In the genomic region with DNA sequence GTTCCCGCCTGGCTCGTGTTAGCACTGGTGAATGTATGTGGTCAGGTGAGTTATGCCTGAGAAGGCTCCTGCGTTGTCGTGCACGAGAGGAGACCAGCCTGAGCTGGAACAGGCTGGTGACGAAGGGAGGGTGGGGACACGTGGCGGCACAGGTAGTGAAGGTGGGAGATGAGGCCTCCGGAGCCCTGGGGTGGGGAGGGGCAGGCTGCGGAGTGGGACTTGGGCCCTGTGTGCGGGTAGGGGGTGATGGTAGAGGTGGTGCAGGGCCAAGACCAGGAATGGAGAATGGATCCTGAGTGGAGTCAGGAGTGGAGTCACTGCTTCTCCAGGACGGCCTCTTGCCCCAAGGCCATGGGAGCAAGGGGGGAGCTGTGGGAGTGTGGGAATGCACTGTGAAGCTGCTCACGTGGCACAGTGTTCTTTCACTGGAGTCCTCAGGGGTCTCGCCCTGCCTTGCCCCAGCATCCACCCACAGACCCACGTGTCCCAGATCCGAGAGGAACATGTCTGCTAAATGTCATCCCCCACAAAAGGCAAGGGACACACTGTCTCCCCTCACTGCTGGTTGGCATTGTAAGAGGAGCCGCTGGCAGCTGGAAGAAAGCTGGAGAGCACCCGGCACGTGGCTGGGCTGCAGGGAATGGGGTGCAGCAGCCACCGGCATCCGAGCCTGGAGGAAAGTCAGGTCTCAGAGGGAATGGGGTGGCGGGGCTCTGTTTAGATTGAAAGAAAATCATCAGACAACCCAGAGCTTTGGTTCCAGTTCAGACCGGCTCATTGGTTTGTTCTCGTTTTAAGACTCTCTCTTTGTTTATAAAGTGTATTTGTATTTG, we compare ENCODE assay signal across 18 cellular contexts.
DNase-seq lines count a peak whose midpoint lies in the region; TF ChIP-seq lines count a peak whose summit lies in the region.
"Had no signal": no experiment of that assay in that cellular context is flagged by ENCODE, and none has a peak within 500 bp of the region (broad histone marks: within the 10 kb centered on the region; RNA-seq: fewer than 3 reads in every experiment).

No MANE protein-coding gene starts in this region.

- no peak overlapping the region for H2BK12ac ChIP-seq in trophoblast cell (ENCODE audit: low read length)

- H2AK5ac ChIP-seq in trophoblast cell (ENCODE audit: low read length), result no peak overlapping the region

- no peak overlapping the region for H3K4ac ChIP-seq in trophoblast cell (ENCODE audit: low read depth, low read length)

- no peak overlapping the region for H2BK120ac ChIP-seq in trophoblast cell (ENCODE audit: insufficient read depth, low read length, poor library complexity)

- no peaks in the 10 kb centered on the region for H3K9me3 Mint-ChIP-seq in activated T-helper 2 cell treated with anti-CD3 and anti-CD28 coated beads, Interferon-gamma antibody, Interleukin-2, Interleukin-4, amounts not matched to agents 10 μg/mL and 5 μg/mL and 100 μg/mL, durations not matched to agents 14 hours and 24 hours and 36 hours

- H3K23ac ChIP-seq in trophoblast cell (ENCODE audit: low read length), result no peak overlapping the region

- no peaks in the 10 kb centered on the region for H3K79me2 ChIP-seq in trophoblast cell (ENCODE audit: control insufficient read depth, insufficient read depth, low read length, poor library complexity)

- no peaks in the 10 kb centered on the region for H3K27me3 ChIP-seq in trophoblast cell (ENCODE audit: insufficient read depth, low read length)

- no peak overlapping the region for H3K18ac ChIP-seq in trophoblast cell (ENCODE audit: low read length)

- H3K4me2 ChIP-seq in trophoblast cell (ENCODE audit: low read length), result no peak overlapping the region

- no peaks in the 10 kb centered on the region for H3K36me3 ChIP-seq in trophoblast cell (ENCODE audit: control insufficient read depth in 1 of 2, insufficient read depth in 2 of 2, low read length in 2 of 2)

- TF ChIP-seq CTCF in AG09319 (IDR thresholded peaks at IDR 0.05; ENCODE audit: low read depth, low read length), result no peak

- no peak overlapping the region for H3K4me3 Mint-ChIP-seq in activated T-helper 2 cell treated with anti-CD3 and anti-CD28 coated beads, Interferon-gamma antibody, Interleukin-2, Interleukin-4, amounts not matched to agents 10 μg/mL and 5 μg/mL and 100 μg/mL, durations not matched to agents 14 hours and 24 hours and 36 hours (ENCODE audit: low read depth)
- H3K4me3 Mint-ChIP-seq: B cell; CD4-positive, CD25-positive, alpha-beta regulatory T cell had no signal

- H3K79me1 ChIP-seq in trophoblast cell (ENCODE audit: low read length), result no peaks in the 10 kb centered on the region

- H4K12ac ChIP-seq in trophoblast cell (ENCODE audit: low read depth, low read length), result no peak overlapping the region

- no peaks in the 10 kb centered on the region for H3K27me3 Mint-ChIP-seq in activated T-helper 2 cell treated with anti-CD3 and anti-CD28 coated beads, Interferon-gamma antibody, Interleukin-2, Interleukin-4, amounts not matched to agents 10 μg/mL and 5 μg/mL and 100 μg/mL, durations not matched to agents 14 hours and 24 hours and 36 hours (ENCODE audit: low read depth)
- H3K27me3 Mint-ChIP-seq: B cell; CD4-positive, CD25-positive, alpha-beta regulatory T cell had no signal

- no peaks in the 10 kb centered on the region for H3K36me3 Mint-ChIP-seq in activated T-helper 2 cell treated with anti-CD3 and anti-CD28 coated beads, Interferon-gamma antibody, Interleukin-2, Interleukin-4, amounts not matched to agents 10 μg/mL and 5 μg/mL and 100 μg/mL, durations not matched to agents 14 hours and 24 hours and 36 hours (ENCODE audit: low read depth)
- H3K36me3 Mint-ChIP-seq: CD4-positive, CD25-positive, alpha-beta regulatory T cell had no signal

- peak overlapping the region; percentile 34 for H3K4me3 ChIP-seq in trophoblast cell (ENCODE audit: low read depth, low read length)

- H4K91ac ChIP-seq in trophoblast cell (ENCODE audit: low read depth, low read length), result no peak overlapping the region

- no peak overlapping the region for H3K14ac ChIP-seq in trophoblast cell (ENCODE audit: low read length)

- H3K27ac ChIP-seq in trophoblast cell (ENCODE audit: low read depth, low read length), result no peak overlapping the region
- H3K27ac ChIP-seq: HL-60 had no signal

- peaks cover 0 to 5% of the 10 kb centered on the region in 2 experiments for H3K4me1 ChIP-seq in trophoblast cell (ENCODE audit: control insufficient read depth in 1 of 2, insufficient read depth in 2 of 2, low read length in 2 of 2)
- H3K4me1 ChIP-seq: Caco-2 had no signal

- no peak overlapping the region for H2BK5ac ChIP-seq in trophoblast cell (ENCODE audit: low read depth, low read length, poor library complexity)

- no CpG with 5 or more reads among the region's 24 CpGs for WGBS in trophoblast cell (ENCODE audit: extremely low coverage, insufficient coverage, insufficient read length)

- peaks cover 13% of the 10 kb centered on the region for H3K9me3 ChIP-seq in trophoblast cell (ENCODE audit: insufficient read depth, low read depth, low read length)

- H3K9ac ChIP-seq in trophoblast cell (ENCODE audit: low read length), result no peak overlapping the region

- no peaks in the 10 kb centered on the region for H3K4me1 Mint-ChIP-seq in activated T-helper 2 cell treated with anti-CD3 and anti-CD28 coated beads, Interferon-gamma antibody, Interleukin-2, Interleukin-4, amounts not matched to agents 10 μg/mL and 5 μg/mL and 100 μg/mL, durations not matched to agents 14 hours and 24 hours and 36 hours (ENCODE audit: low read depth)
- H3K4me1 Mint-ChIP-seq: B cell; CD4-positive, CD25-positive, alpha-beta regulatory T cell had no signal

- no peak overlapping the region for H3K27ac Mint-ChIP-seq in activated T-helper 2 cell treated with anti-CD3 and anti-CD28 coated beads, Interferon-gamma antibody, Interleukin-2, Interleukin-4, amounts not matched to agents 10 μg/mL and 5 μg/mL and 100 μg/mL, durations not matched to agents 14 hours and 24 hours and 36 hours
- H3K27ac Mint-ChIP-seq: B cell; CD4-positive, CD25-positive, alpha-beta regulatory T cell had no signal

- no peak overlapping the region for H2AFZ ChIP-seq in trophoblast cell (ENCODE audit: insufficient read depth, low read length, poor library complexity)

- intact Hi-C loops in activated T-helper 2 cell treated with anti-CD3 and anti-CD28 coated beads, Interferon-gamma antibody, Interleukin-2, Interleukin-4, amounts not matched to agents 10 μg/mL and 5 μg/mL and 100 μg/mL, durations not matched to agents 14 hours and 24 hours and 36 hours (cut with micrococcal nuclease), result no loop called here

- no peak overlapping the region for H4K8ac ChIP-seq in trophoblast cell (ENCODE audit: low read depth, low read length)

- DNase-seq in AG09319 (ENCODE audit: extremely low read depth, low read depth), result peak; percentile 43
- peak; percentile 13 for DNase-seq in T1000 (lab: John Stamatoyannopoulos, UW)
- DNase-seq in fibroblast of gingiva (ENCODE audit: low read depth), result peak; percentile 13
- no peak for DNase-seq in trophoblast cell
- DNase-seq in stimulated activated CD4-positive, alpha-beta T cell treated with anti-CD3 and anti-CD28 coated beads, Interleukin-4, amount 100 ng/mL, for 4 hours, result no peak
- no peak for DNase-seq in activated T-helper 2 cell treated with anti-CD3 and anti-CD28 coated beads, Interferon-gamma antibody, Interleukin-2, Interleukin-4, amounts not matched to agents 10 μg/mL and 5 μg/mL and 100 μg/mL, durations not matched to agents 14 hours and 24 hours and 36 hours (ENCODE audit: low spot score)
- DNase-seq in NCI-H2107 (lab: John Stamatoyannopoulos, UW), result no peak
- DNase-seq: Caco-2; CD4-positive, CD25-positive, alpha-beta regulatory T cell; DMS153; HCEC 1CT; NCI-H187 treated with DMSO at 0.1 percent for 48 hours; NCI-H2171 treated with DMSO at 0.1 percent for 48 hours; NCI-H446 treated with DMSO at 0.1 percent for 48 hours; NK-92 treated with Interleukin-12 subunit alpha and Interleukin-12 subunit beta, amount 100 ng/mL, for 24 hours; SHP77 treated with DMSO at 0.1 percent for 48 hours had no signal

Comparison
In these comparisons a context has a peak if more than half of its experiments do, and no peak if none do; other contexts are left out.
1. DNase-seq: peak in AG09319 (single experiment), T1000 (single experiment) and fibroblast of gingiva (single experiment); none in trophoblast cell (0 of 2), stimulated activated CD4-positive, alpha-beta T cell treated with anti-CD3 and anti-CD28 coated beads, Interleukin-4, amount 100 ng/mL, for 4 hours (0 of 2), activated T-helper 2 cell treated with anti-CD3 and anti-CD28 coated beads, Interferon-gamma antibody, Interleukin-2, Interleukin-4, amounts not matched to agents 10 μg/mL and 5 μg/mL and 100 μg/mL, durations not matched to agents 14 hours and 24 hours and 36 hours (single experiment) and NCI-H2107 (single experiment).